8 cellular contexts compared by ENCODE assay signal in the genomic region with DNA sequence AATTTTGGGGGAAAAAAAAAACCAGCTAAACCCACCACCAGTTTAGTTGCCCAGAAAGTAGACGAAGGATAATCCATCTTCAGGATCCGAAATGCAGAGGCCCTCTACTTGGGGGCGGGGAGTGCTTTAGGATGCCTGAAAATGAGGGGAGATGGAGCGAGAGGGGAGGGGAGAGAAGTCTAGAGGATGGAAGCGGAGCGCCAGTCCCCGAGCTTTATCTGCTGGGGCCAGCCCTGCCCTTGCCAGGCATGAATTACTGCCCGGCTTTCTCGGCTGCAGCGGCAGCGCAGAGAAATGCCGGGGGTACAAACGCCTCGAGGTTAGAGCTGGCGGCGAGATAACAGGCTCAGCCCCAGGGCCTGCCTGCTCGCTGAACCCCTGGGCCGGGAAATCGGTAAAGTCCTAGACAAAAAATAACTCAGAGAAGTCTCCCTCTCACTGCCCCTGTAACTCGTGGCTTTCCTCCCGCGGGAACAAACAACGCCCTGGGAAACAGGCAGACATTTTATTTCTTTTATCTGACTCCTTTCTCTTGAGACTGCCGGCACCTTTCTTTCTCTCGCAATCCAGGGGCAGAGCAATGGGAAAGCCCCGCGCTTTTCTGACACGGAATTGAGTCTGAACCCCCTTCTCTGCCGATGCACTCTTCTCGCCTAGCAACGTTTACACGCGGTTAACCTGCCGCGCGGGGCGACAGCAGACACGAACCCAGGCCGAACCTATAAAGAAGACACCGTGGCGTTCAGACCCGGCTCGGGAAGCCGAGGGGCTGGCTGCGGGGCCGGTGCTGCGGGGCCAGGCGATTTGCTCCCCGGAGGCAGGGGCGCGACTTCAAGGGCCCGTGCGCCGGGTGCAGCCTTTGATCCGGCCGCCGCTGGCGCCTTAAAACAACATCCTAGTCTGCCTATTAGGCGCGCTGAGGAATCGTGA. TPM values are rescaled to one million over a fixed set of nuclear protein-coding genes. Genes with fewer than 3 reads are reported as not detected.
DNase-seq lines count a peak whose midpoint lies in the region; ATAC-seq and TF ChIP-seq lines count a peak whose summit lies in the region.

No MANE protein-coding gene starts in this region.

- ATAC-seq in effector memory CD8-positive, alpha-beta T cell (replicated peaks), result peak; percentile 18
- ATAC-seq in HG03025 (IDR thresholded peaks at IDR 0.05; ENCODE audit: low FRiP score, unreplicated experiment), result no peak
- no peak for ATAC-seq in HG03521 (IDR thresholded peaks at IDR 0.05; ENCODE audit: unreplicated experiment)
- ATAC-seq in GM18909 (IDR thresholded peaks at IDR 0.05; ENCODE audit: poor library complexity, unreplicated experiment), result no peak

- TF ChIP-seq CTCF in ovary (IDR thresholded peaks at IDR 0.05), result no peak

- peaks cover 38 to 41% of the 10 kb centered on the region in 2 donors for H3K4me1 Mint-ChIP-seq in effector memory CD8-positive, alpha-beta T cell (ENCODE audit: low read depth in 2 of 2)

- H3K4me3 ChIP-seq in ovary, result peak overlapping the region; percentile 8

- no peak for TF ChIP-seq POLR2A in ovary (IDR thresholded peaks at IDR 0.05)

- H3K36me3 ChIP-seq in ovary, result no peaks in the 10 kb centered on the region

- H3K9me3 ChIP-seq in ovary, result no peaks in the 10 kb centered on the region

- H3K4me3 Mint-ChIP-seq in effector memory CD8-positive, alpha-beta T cell, result peak overlapping the region; percentile 55 to 72

- H3K27ac ChIP-seq in ovary, result no peak overlapping the region

- H3K36me3 Mint-ChIP-seq in effector memory CD8-positive, alpha-beta T cell (ENCODE audit: insufficient read depth), result peaks cover 13% of the 10 kb centered on the region

- intact Hi-C loops in ovary (cut with DNase I), result loop anchor here in 1 of 4 donors (5.0 kb wide), 1 partner anchor 379 kb away; no protein-coding TSS in a partner anchor

- H3K27me3 Mint-ChIP-seq in effector memory CD8-positive, alpha-beta T cell, result peaks cover 71 to 94% of the 10 kb centered on the region in 2 donors

- no peaks in the 10 kb centered on the region for H3K9me3 Mint-ChIP-seq in effector memory CD8-positive, alpha-beta T cell

- WGBS in ovary, 3 donors, result 3 to 5% (median 4%) methylated on average over 61 of the region's 61 CpGs

- no peaks in the 10 kb centered on the region for H3K27me3 ChIP-seq in ovary

- peak; percentile 63 for DNase-seq in DMS53 (lab: John Stamatoyannopoulos, UW)
- DNase-seq in NCI-H2227 treated with DMSO at 0.1 percent for 48 hours (lab: John Stamatoyannopoulos, UW), result peak; percentile 59
- no peak for DNase-seq in effector memory CD8-positive, alpha-beta T cell
- peak in 1 of 5 donors; percentile 35 for DNase-seq in ovary
- no peak for DNase-seq in NOMO-1 treated with dmso at 0.1 percent for 144 hours (lab: John Stamatoyannopoulos, UW; ENCODE audit: unreplicated experiment)

- H3K4me1 ChIP-seq in ovary (ENCODE audit: insufficient read depth), result peaks cover 4% of the 10 kb centered on the region

- H3K27ac Mint-ChIP-seq in effector memory CD8-positive, alpha-beta T cell, result peak overlapping the region in 1 of 2 donors; percentile 60

- TF ChIP-seq EP300 in ovary (IDR thresholded peaks at IDR 0.05), result no peak

RNA-seq across cellular contexts. Expression of a gene that starts 3.1 kb away (rescaled TPM):
- total RNA-seq in ovary, result 1 to 10 TPM; 2.2 to 4.5 (median 4.2) TPM
- 1 to 10 TPM; 2.3 to 4.0 TPM for polyA plus RNA-seq in ovary

Comparison
In these comparisons a context has a peak if more than half of its experiments do, and no peak if none do; other contexts are left out.
1. DNase-seq: peak in DMS53 (single experiment) and NCI-H2227 treated with DMSO at 0.1 percent for 48 hours (single experiment); none in effector memory CD8-positive, alpha-beta T cell (0 of 3) and NOMO-1 treated with dmso at 0.1 percent for 144 hours (single experiment).